1 cellular context compared by ENCODE assay signal in the genomic region with DNA sequence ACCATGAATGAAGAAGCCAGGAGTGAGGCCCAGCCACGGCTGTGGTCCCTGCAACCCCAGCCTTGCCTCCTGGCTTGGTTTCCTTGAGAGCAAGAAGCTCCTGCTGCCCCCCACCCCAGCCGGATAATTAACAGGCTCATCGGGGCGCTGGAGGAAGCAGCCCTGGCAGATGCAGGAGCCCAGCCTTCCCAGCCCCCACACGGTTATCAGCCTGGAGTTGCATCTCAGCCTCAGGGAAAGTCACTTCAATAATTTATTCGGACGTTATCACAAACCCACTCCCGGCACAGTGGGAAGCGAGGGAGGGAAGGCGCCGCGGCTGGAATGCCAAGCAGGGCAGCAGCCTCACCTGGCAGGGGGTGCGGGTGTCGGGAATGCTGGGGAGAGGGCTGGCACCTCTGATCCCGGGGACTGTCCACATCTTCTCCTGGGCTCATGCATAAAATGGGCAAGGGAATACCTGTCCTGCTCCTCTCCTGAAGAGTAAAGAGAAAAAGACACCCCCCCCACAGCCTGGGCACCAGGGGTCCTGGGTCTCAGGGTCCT.
TF ChIP-seq lines count a peak whose summit lies in the region.

No MANE protein-coding gene starts in this region.

TF ChIP-seq in SK-N-SH, 30 proteins besides CTCF, POLR2A, EP300 and RAD21 (continued from another document):
- TF ChIP-seq, protein P1, sequence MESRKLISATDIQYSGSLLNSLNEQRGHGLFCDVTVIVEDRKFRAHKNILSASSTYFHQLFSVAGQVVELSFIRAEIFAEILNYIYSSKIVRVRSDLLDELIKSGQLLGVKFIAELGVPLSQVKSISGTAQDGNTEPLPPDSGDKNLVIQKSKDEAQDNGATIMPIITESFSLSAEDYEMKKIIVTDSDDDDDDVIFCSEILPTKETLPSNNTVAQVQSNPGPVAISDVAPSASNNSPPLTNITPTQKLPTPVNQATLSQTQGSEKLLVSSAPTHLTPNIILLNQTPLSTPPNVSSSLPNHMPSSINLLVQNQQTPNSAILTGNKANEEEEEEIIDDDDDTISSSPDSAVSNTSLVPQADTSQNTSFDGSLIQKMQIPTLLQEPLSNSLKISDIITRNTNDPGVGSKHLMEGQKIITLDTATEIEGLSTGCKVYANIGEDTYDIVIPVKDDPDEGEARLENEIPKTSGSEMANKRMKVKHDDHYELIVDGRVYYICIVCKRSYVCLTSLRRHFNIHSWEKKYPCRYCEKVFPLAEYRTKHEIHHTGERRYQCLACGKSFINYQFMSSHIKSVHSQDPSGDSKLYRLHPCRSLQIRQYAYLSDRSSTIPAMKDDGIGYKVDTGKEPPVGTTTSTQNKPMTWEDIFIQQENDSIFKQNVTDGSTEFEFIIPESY (IDR thresholded peaks at IDR 0.05; ENCODE audit: borderline replicate concordance, low read depth), result no peak
- TF ChIP-seq CHD2 (IDR thresholded peaks at IDR 0.05; ENCODE audit: low read length, partially characterized antibody) (peak; percentile 85), SMC3 (IDR thresholded peaks at IDR 0.05; ENCODE audit: low read depth, low read length) (no peak), TEAD4 (IDR thresholded peaks at IDR 0.05; ENCODE audit: borderline replicate concordance, insufficient read depth) (no peak), RCOR1 (IDR thresholded peaks at IDR 0.05; ENCODE audit: low read length) (peak; percentile 62; the same call in 1 of the 2 replicates), FOSL2 (IDR thresholded peaks at IDR 0.05; ENCODE audit: borderline replicate concordance, low read depth) (no peak), SIN3A (IDR thresholded peaks at IDR 0.05; ENCODE audit: borderline replicate concordance, low read depth, low read length) (no peak), NFIC (IDR thresholded peaks at IDR 0.05; ENCODE audit: borderline replicate concordance) (no peak), MXI1 (IDR thresholded peaks at IDR 0.05; ENCODE audit: low read depth, low read length) (no peak), EZH2phosphoT487 (IDR thresholded peaks at IDR 0.05; ENCODE audit: borderline replicate concordance, low read depth) (no peak), GATA2 (CRISPR knock-in tag; IDR thresholded peaks at IDR 0.05) (peak; percentile 83), RFX5 (IDR thresholded peaks at IDR 0.05; ENCODE audit: low read length) (no peak), JUND (IDR thresholded peaks at IDR 0.05) (no peak)
- TF ChIP-seq, protein P2, sequence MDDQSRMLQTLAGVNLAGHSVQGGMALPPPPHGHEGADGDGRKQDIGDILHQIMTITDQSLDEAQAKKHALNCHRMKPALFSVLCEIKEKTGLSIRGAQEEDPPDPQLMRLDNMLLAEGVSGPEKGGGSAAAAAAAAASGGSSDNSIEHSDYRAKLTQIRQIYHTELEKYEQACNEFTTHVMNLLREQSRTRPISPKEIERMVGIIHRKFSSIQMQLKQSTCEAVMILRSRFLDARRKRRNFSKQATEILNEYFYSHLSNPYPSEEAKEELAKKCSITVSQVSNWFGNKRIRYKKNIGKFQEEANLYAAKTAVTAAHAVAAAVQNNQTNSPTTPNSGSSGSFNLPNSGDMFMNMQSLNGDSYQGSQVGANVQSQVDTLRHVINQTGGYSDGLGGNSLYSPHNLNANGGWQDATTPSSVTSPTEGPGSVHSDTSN (IDR thresholded peaks at IDR 0.05), result no peak
- TF ChIP-seq, protein P3, sequence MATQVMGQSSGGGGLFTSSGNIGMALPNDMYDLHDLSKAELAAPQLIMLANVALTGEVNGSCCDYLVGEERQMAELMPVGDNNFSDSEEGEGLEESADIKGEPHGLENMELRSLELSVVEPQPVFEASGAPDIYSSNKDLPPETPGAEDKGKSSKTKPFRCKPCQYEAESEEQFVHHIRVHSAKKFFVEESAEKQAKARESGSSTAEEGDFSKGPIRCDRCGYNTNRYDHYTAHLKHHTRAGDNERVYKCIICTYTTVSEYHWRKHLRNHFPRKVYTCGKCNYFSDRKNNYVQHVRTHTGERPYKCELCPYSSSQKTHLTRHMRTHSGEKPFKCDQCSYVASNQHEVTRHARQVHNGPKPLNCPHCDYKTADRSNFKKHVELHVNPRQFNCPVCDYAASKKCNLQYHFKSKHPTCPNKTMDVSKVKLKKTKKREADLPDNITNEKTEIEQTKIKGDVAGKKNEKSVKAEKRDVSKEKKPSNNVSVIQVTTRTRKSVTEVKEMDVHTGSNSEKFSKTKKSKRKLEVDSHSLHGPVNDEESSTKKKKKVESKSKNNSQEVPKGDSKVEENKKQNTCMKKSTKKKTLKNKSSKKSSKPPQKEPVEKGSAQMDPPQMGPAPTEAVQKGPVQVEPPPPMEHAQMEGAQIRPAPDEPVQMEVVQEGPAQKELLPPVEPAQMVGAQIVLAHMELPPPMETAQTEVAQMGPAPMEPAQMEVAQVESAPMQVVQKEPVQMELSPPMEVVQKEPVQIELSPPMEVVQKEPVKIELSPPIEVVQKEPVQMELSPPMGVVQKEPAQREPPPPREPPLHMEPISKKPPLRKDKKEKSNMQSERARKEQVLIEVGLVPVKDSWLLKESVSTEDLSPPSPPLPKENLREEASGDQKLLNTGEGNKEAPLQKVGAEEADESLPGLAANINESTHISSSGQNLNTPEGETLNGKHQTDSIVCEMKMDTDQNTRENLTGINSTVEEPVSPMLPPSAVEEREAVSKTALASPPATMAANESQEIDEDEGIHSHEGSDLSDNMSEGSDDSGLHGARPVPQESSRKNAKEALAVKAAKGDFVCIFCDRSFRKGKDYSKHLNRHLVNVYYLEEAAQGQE (IDR thresholded peaks at IDR 0.05; ENCODE audit: low read depth, low read length), result no peak
TF ChIP-seq in SK-N-SH: peak in this region for 3.
